In genomic region chr3:11624704-11625375, GRCh38 we compare ENCODE assay signal across 11 cellular contexts. TPM values are rescaled to one million over a fixed set of nuclear protein-coding genes. Genes with fewer than 3 reads are reported as not detected.
DNase-seq lines count a peak whose midpoint lies in the region; ATAC-seq and TF ChIP-seq lines count a peak whose summit lies in the region.
"Had no signal": no experiment of that assay in that cellular context is flagged by ENCODE, and none has a peak within 500 bp of the region (broad histone marks: within the 10 kb centered on the region; RNA-seq: fewer than 3 reads in every experiment).

No MANE protein-coding gene starts in this region.

- H2BK120ac ChIP-seq in H9 (ENCODE audit: low read depth, low read length, poor library complexity, severe bottlenecking) (no peak overlapping the region), neuronal stem cell (ENCODE audit: low read depth, low read length) (no peak overlapping the region)

- H3K79me2 ChIP-seq in H9 (ENCODE audit: insufficient read depth, low read length): peaks cover 22% of the 10 kb centered on the region; the same call in 1 of the 2 replicates

- H4K91ac ChIP-seq in H9 (ENCODE audit: insufficient read length, low read depth, low read length) (no peak overlapping the region), neuronal stem cell (ENCODE audit: low read depth, low read length, poor library complexity) (no peak overlapping the region)

- H3K4me1 ChIP-seq in H9 (ENCODE audit: insufficient read depth, low read length): no peaks in the 10 kb centered on the region
- peaks cover 7% of the 10 kb centered on the region for H3K4me1 ChIP-seq in A673 (ENCODE audit: insufficient read depth, low read length, poor library complexity, severe bottlenecking)
- peaks cover 3 to 4% of the 10 kb centered on the region in 2 donors for H3K4me1 ChIP-seq in neuronal stem cell (ENCODE audit: control insufficient read depth in 2 of 2, insufficient read depth in 1 of 2, low read depth in 1 of 2, low read length in 2 of 2)

- H3K4me2 ChIP-seq in H9 (ENCODE audit: insufficient read depth, insufficient read length, low read length) (no peak overlapping the region), neuronal stem cell (ENCODE audit: insufficient read depth, low read length, poor library complexity, severe bottlenecking) (no peak overlapping the region)

- CTCF ChIA-PET in A673 (lab: Charles Lee): no interaction called here

- no peak overlapping the region for H3K4me3 Mint-ChIP-seq in CD14-positive monocyte
- H3K4me3 Mint-ChIP-seq in H9: no peak overlapping the region
- peak overlapping the region; percentile 57 for H3K4me3 Mint-ChIP-seq in activated T-helper 2 cell treated with anti-CD3 and anti-CD28 coated beads, Interferon-gamma antibody, Interleukin-2, Interleukin-4, amounts not matched to agents 10 μg/mL and 5 μg/mL and 100 μg/mL, durations not matched to agents 14 hours and 24 hours and 36 hours (ENCODE audit: low read depth)
- peak overlapping the region; percentile 20 to 78 (median 72) for H3K4me3 Mint-ChIP-seq in naive thymus-derived CD8-positive, alpha-beta T cell
- H3K4me3 Mint-ChIP-seq: B cell had no signal

- peak overlapping the region in 4 of 7 donors; percentile 8 to 30 (median 18) for H3K27ac Mint-ChIP-seq in CD14-positive monocyte
- H3K27ac Mint-ChIP-seq in H9: peak overlapping the region in 2 of 3 experiments; percentile 13 to 34; a peak in 2 of 7 replicates
- peak overlapping the region; percentile 87 for H3K27ac Mint-ChIP-seq in activated T-helper 2 cell treated with anti-CD3 and anti-CD28 coated beads, Interferon-gamma antibody, Interleukin-2, Interleukin-4, amounts not matched to agents 10 μg/mL and 5 μg/mL and 100 μg/mL, durations not matched to agents 14 hours and 24 hours and 36 hours
- peak overlapping the region; percentile 52 to 91 (median 86) for H3K27ac Mint-ChIP-seq in naive thymus-derived CD8-positive, alpha-beta T cell
- H3K27ac Mint-ChIP-seq: B cell had no signal

- H3K23me2 ChIP-seq in H9 (ENCODE audit: insufficient read length, low read depth, low read length, poor library complexity, severe bottlenecking): no peaks in the 10 kb centered on the region

- H3K36me3 ChIP-seq in A673 (ENCODE audit: insufficient read depth, low read length, poor library complexity, severe bottlenecking) (no peaks in the 10 kb centered on the region), neuronal stem cell (replicated peaks in 1 of 2; ENCODE audit: control insufficient read depth in 2 of 2, insufficient read depth in 2 of 2, low read length in 2 of 2) (peaks cover 0 to 17% of the 10 kb centered on the region in 2 donors)
- H3K36me3 ChIP-seq: MG63 had no signal

- no TSS peak for BruUV-seq in A673 (replicated peaks; lab: Mats Ljungman, UMichigan)

- H3K4me3 ChIP-seq in A673 (ENCODE audit: low read depth, low read length, poor library complexity, severe bottlenecking): no peak overlapping the region
- no peak overlapping the region for H3K4me3 ChIP-seq in neuronal stem cell (ENCODE audit: low read length in 2 of 2)
- H3K4me3 ChIP-seq: GM23248, MG63 had no signal

- ATAC-seq in naive thymus-derived CD8-positive, alpha-beta T cell: peak; percentile 77 to 86
- no peak for ATAC-seq in HG03039 (IDR thresholded peaks at IDR 0.05; ENCODE audit: unreplicated experiment)

- POLR2A ChIA-PET in naive thymus-derived CD8-positive, alpha-beta T cell (lab: Charles Lee): interaction anchor here (1.2 kb wide), 1 partner anchor 18 kb away, joined by 4 read pairs; the partner anchor contains the start of gene VGLL4
- POLR2A ChIA-PET in A673 (lab: Charles Lee; ENCODE audit: low non-redundant PET): no interaction called here

- H3K14ac ChIP-seq in H9 (ENCODE audit: insufficient read depth, low read length) (no peak overlapping the region), neuronal stem cell (ENCODE audit: low read length) (no peak overlapping the region)

- no peak overlapping the region for H3T11ph ChIP-seq in H9 (ENCODE audit: low read length)

- H3K4me1 Mint-ChIP-seq in CD14-positive monocyte (peaks cover 56% of the 10 kb centered on the region), H9 (peaks cover 38 to 43% of the 10 kb centered on the region in 2 experiments)
- peaks cover 76% of the 10 kb centered on the region for H3K4me1 Mint-ChIP-seq in activated T-helper 2 cell treated with anti-CD3 and anti-CD28 coated beads, Interferon-gamma antibody, Interleukin-2, Interleukin-4, amounts not matched to agents 10 μg/mL and 5 μg/mL and 100 μg/mL, durations not matched to agents 14 hours and 24 hours and 36 hours (ENCODE audit: low read depth)
- H3K4me1 Mint-ChIP-seq in naive thymus-derived CD8-positive, alpha-beta T cell: peaks cover 33 to 78% (median 71%) of the 10 kb centered on the region in 4 donors

- no peak overlapping the region for H2AK5ac ChIP-seq in H9 (ENCODE audit: insufficient read length, low read length)
- no peak overlapping the region for H2AK5ac ChIP-seq in neuronal stem cell (ENCODE audit: low read depth, low read length)

- TF ChIP-seq CTCF in CD14-positive monocyte (IDR thresholded peaks at IDR 0.05) (no peak), H9 (conservative IDR thresholded peaks at IDR 0.05) (no peak), A673 (conservative IDR thresholded peaks at IDR 0.05; ENCODE audit: low read depth, low read length) (no peak)

- no peak overlapping the region for H3K27ac ChIP-seq in H9 (ENCODE audit: insufficient read length, low read depth, low read length)
- H3K27ac ChIP-seq in A673 (ENCODE audit: low read depth, low read length, poor library complexity, severe bottlenecking): no peak overlapping the region
- H3K27ac ChIP-seq in neuronal stem cell (replicated peaks; ENCODE audit: low read length): no peak overlapping the region
- H3K27ac ChIP-seq: GM23248 had no signal

- H3K36me3 Mint-ChIP-seq in CD14-positive monocyte (peaks cover 2 to 5% of the 10 kb centered on the region in 2 donors), H9 (ENCODE audit: insufficient read depth in 1 of 3, low read depth in 3 of 3) (no peaks in the 10 kb centered on the region; a peak in 2 of 7 replicates)
- H3K36me3 Mint-ChIP-seq in activated T-helper 2 cell treated with anti-CD3 and anti-CD28 coated beads, Interferon-gamma antibody, Interleukin-2, Interleukin-4, amounts not matched to agents 10 μg/mL and 5 μg/mL and 100 μg/mL, durations not matched to agents 14 hours and 24 hours and 36 hours (ENCODE audit: low read depth): peaks cover 57% of the 10 kb centered on the region
- H3K36me3 Mint-ChIP-seq in naive thymus-derived CD8-positive, alpha-beta T cell: peaks cover 0 to 3% (median 0%) of the 10 kb centered on the region in 3 donors

- peaks cover 0 to 1% (median 0%) of the 10 kb centered on the region in 7 donors for H3K9me3 Mint-ChIP-seq in CD14-positive monocyte
- no peaks in the 10 kb centered on the region for H3K9me3 Mint-ChIP-seq in H9
- H3K9me3 Mint-ChIP-seq in activated T-helper 2 cell treated with anti-CD3 and anti-CD28 coated beads, Interferon-gamma antibody, Interleukin-2, Interleukin-4, amounts not matched to agents 10 μg/mL and 5 μg/mL and 100 μg/mL, durations not matched to agents 14 hours and 24 hours and 36 hours: peaks cover 4% of the 10 kb centered on the region
- H3K9me3 Mint-ChIP-seq in naive thymus-derived CD8-positive, alpha-beta T cell: no peaks in the 10 kb centered on the region

- no peak overlapping the region for H4K5ac ChIP-seq in H9 (ENCODE audit: insufficient read length, low read depth, low read length)

- no peaks in the 10 kb centered on the region for H3K27me3 Mint-ChIP-seq in CD14-positive monocyte (ENCODE audit: low read depth in 3 of 3)
- no peaks in the 10 kb centered on the region for H3K27me3 Mint-ChIP-seq in H9 (ENCODE audit: low read depth)
- no peaks in the 10 kb centered on the region for H3K27me3 Mint-ChIP-seq in activated T-helper 2 cell treated with anti-CD3 and anti-CD28 coated beads, Interferon-gamma antibody, Interleukin-2, Interleukin-4, amounts not matched to agents 10 μg/mL and 5 μg/mL and 100 μg/mL, durations not matched to agents 14 hours and 24 hours and 36 hours (ENCODE audit: low read depth)
- H3K27me3 Mint-ChIP-seq in naive thymus-derived CD8-positive, alpha-beta T cell: no peaks in the 10 kb centered on the region
- H3K27me3 Mint-ChIP-seq: B cell had no signal

- no peak overlapping the region for H2BK15ac ChIP-seq in H9 (ENCODE audit: low read depth, low read length)
- no peak overlapping the region for H2BK15ac ChIP-seq in neuronal stem cell (ENCODE audit: low read length)

- WGBS in H9 (ENCODE audit: extremely low coverage, insufficient read length, low lambda C conversion rate): no CpG with 5 or more reads among the region's 7 CpGs
- WGBS in neuronal stem cell (ENCODE audit: extremely low coverage in 2 of 2, insufficient read length in 2 of 2, insufficient replicate concordance in 1 of 2), 2 donors: no CpG with 5 or more reads among the region's 7 CpGs

- H2BK5ac ChIP-seq in H9 (ENCODE audit: insufficient read length, low read length): no peak overlapping the region
- no peak overlapping the region for H2BK5ac ChIP-seq in neuronal stem cell (ENCODE audit: low read length)

- H2BK12ac ChIP-seq in H9 (ENCODE audit: insufficient read length, low read depth, low read length): no peak overlapping the region
- H2BK12ac ChIP-seq in neuronal stem cell (ENCODE audit: low read length): no peak overlapping the region

- H4K8ac ChIP-seq in H9 (replicated peaks; ENCODE audit: insufficient read length, low read depth, low read length): no peak overlapping the region
- H4K8ac ChIP-seq in neuronal stem cell (ENCODE audit: low read depth, low read length): no peak overlapping the region

- no peaks in the 10 kb centered on the region for H3K27me3 ChIP-seq in H9 (ENCODE audit: insufficient read depth, low read length)
- no peaks in the 10 kb centered on the region for H3K27me3 ChIP-seq in A673 (replicated peaks; ENCODE audit: insufficient read depth, low read depth, low read length, poor library complexity)
- no peaks in the 10 kb centered on the region for H3K27me3 ChIP-seq in neuronal stem cell (ENCODE audit: control insufficient read depth in 3 of 3, insufficient read depth in 3 of 3, low read depth in 1 of 3, low read length in 3 of 3)
- H3K27me3 ChIP-seq: MG63 had no signal

- no peak overlapping the region for H3K23ac ChIP-seq in H9 (ENCODE audit: insufficient read length, low read depth, low read length)
- H3K23ac ChIP-seq in neuronal stem cell (ENCODE audit: low read depth, low read length, poor library complexity): no peak overlapping the region

- no peak overlapping the region for H3K56ac ChIP-seq in H9 (ENCODE audit: insufficient read length, low read depth, low read length)

- H3K9me3 ChIP-seq in H9 (ENCODE audit: control insufficient read depth, low read depth, low read length) (no peaks in the 10 kb centered on the region), A673 (ENCODE audit: low read depth, low read length, poor library complexity, severe bottlenecking) (no peaks in the 10 kb centered on the region), neuronal stem cell (replicated peaks in 1 of 2; ENCODE audit: control insufficient read depth in 2 of 2, insufficient read depth in 1 of 2, low read depth in 1 of 2, low read length in 2 of 2) (peaks cover 0 to 25% of the 10 kb centered on the region in 2 donors)
- H3K9me3 ChIP-seq: MG63 had no signal

- no peak overlapping the region for H3K18ac ChIP-seq in H9 (ENCODE audit: insufficient read length, low read depth, low read length)
- H3K18ac ChIP-seq in neuronal stem cell (ENCODE audit: low read length): no peak overlapping the region

- H4K20me1 ChIP-seq in H9 (ENCODE audit: control insufficient read depth, insufficient read depth, insufficient read length): no peaks in the 10 kb centered on the region

- peak overlapping the region; percentile 8 for H3K9ac ChIP-seq in H9 (ENCODE audit: extremely low read depth, insufficient read length, low read length)
- no peak overlapping the region for H3K9ac ChIP-seq in neuronal stem cell (ENCODE audit: low read depth, low read length, poor library complexity)
- H3K9ac ChIP-seq: GM23248 had no signal

- no peak overlapping the region for H2AFZ ChIP-seq in H9 (ENCODE audit: low read length)
- no peak overlapping the region for H2AFZ ChIP-seq in neuronal stem cell (ENCODE audit: low read length)
- H2AFZ ChIP-seq: GM23248 had no signal

- peaks cover 6% of the 10 kb centered on the region for H3K79me1 ChIP-seq in H9 (ENCODE audit: insufficient read depth, low read depth, low read length, poor library complexity, severe bottlenecking)
- peaks cover 7% of the 10 kb centered on the region for H3K79me1 ChIP-seq in neuronal stem cell (ENCODE audit: low read depth, low read length)

- H3K4ac ChIP-seq in H9 (ENCODE audit: low read depth, low read length) (no peak overlapping the region), neuronal stem cell (ENCODE audit: low read length) (no peak overlapping the region)

- intact Hi-C loops in CD14-positive monocyte (cut with micrococcal nuclease): no loop called here
- intact Hi-C loops in activated T-helper 2 cell treated with anti-CD3 and anti-CD28 coated beads, Interferon-gamma antibody, Interleukin-2, Interleukin-4, amounts not matched to agents 10 μg/mL and 5 μg/mL and 100 μg/mL, durations not matched to agents 14 hours and 24 hours and 36 hours (cut with micrococcal nuclease): loop anchor here (5.0 to 10.0 kb wide), 3 partner anchors 38 to 570 kb away; no protein-coding TSS in a partner anchor
- intact Hi-C loops in A673 (cut with micrococcal nuclease; ENCODE audit: unreplicated experiment): no loop called here

- DNase-seq in CD14-positive monocyte (ENCODE audit: low spot score): no peak
- no peak for DNase-seq in H9
- DNase-seq in activated T-helper 2 cell treated with anti-CD3 and anti-CD28 coated beads, Interferon-gamma antibody, Interleukin-2, Interleukin-4, amounts not matched to agents 10 μg/mL and 5 μg/mL and 100 μg/mL, durations not matched to agents 14 hours and 24 hours and 36 hours (ENCODE audit: low spot score): peak; percentile 31
- peak in 6 of 10 donors; percentile 25 to 55 (median 38) for DNase-seq in naive thymus-derived CD8-positive, alpha-beta T cell
- no peak for DNase-seq in A673 (ENCODE audit: low spot score)
- no peak for DNase-seq in RPMI8226
- DNase-seq in neuronal stem cell (ENCODE audit: low spot score): no peak
- DNase-seq: MG63 had no signal

- H2BK20ac ChIP-seq in H9 (ENCODE audit: low read depth, low read length, poor library complexity, severe bottlenecking): no peak overlapping the region

RNA-seq across cellular contexts. Expression of gene VGLL4, which starts 18.9 kb away (rescaled TPM):
- polyA plus RNA-seq in CD14-positive monocyte: 10 to 100 TPM in 1 of 2 donors, 1 to 10 TPM in 1; 8.5 to 10.0 TPM
- total RNA-seq in H9 (2021) (42.1 and 44.6 TPM in 2 replicates), A673 (2021) (41.2 and 41.4 TPM in 2 replicates)
- total RNA-seq in activated T-helper 2 cell treated with anti-CD3 and anti-CD28 coated beads, Interferon-gamma antibody, Interleukin-2, Interleukin-4, amounts not matched to agents 10 μg/mL and 5 μg/mL and 100 μg/mL, durations not matched to agents 14 hours and 24 hours and 36 hours: 66.6 and 69.8 TPM in 2 replicates
- 10 to 100 TPM; 28.9 to 31.3 TPM for total RNA-seq in naive thymus-derived CD8-positive, alpha-beta T cell
- polyA plus RNA-seq in naive thymus-derived CD8-positive, alpha-beta T cell: 10 to 100 TPM; 19.3 to 25.7 (median 20.5) TPM
- 67.7 TPM for polyA plus RNA-seq in neuronal stem cell (2013, experiment 1 of 2)
- 69.5 TPM for polyA plus RNA-seq in neuronal stem cell (2013, experiment 2 of 2)

Comparison
In these comparisons a context has a peak if more than half of its experiments do, and no peak if none do; other contexts are left out.
1. DNase-seq: peak in activated T-helper 2 cell treated with anti-CD3 and anti-CD28 coated beads, Interferon-gamma antibody, Interleukin-2, Interleukin-4, amounts not matched to agents 10 μg/mL and 5 μg/mL and 100 μg/mL, durations not matched to agents 14 hours and 24 hours and 36 hours (single experiment) and naive thymus-derived CD8-positive, alpha-beta T cell (6 of 10); none in CD14-positive monocyte (single experiment), H9 (single experiment), A673 (single experiment), RPMI8226 (single experiment) and neuronal stem cell (single experiment).
2. H3K27ac Mint-ChIP-seq: peak in every context shown above with its lines; median percentile 87 in activated T-helper 2 cell treated with anti-CD3 and anti-CD28 coated beads, Interferon-gamma antibody, Interleukin-2, Interleukin-4, amounts not matched to agents 10 μg/mL and 5 μg/mL and 100 μg/mL, durations not matched to agents 14 hours and 24 hours and 36 hours; 86 in naive thymus-derived CD8-positive, alpha-beta T cell; 24 in H9; 18 in CD14-positive monocyte.
3. H3K4me3 Mint-ChIP-seq: peak in activated T-helper 2 cell treated with anti-CD3 and anti-CD28 coated beads, Interferon-gamma antibody, Interleukin-2, Interleukin-4, amounts not matched to agents 10 μg/mL and 5 μg/mL and 100 μg/mL, durations not matched to agents 14 hours and 24 hours and 36 hours (single experiment) and naive thymus-derived CD8-positive, alpha-beta T cell (10 of 10); none in CD14-positive monocyte (0 of 2) and H9 (0 of 2).